ENCODE assay signal across 2 cellular contexts in the genomic region with DNA sequence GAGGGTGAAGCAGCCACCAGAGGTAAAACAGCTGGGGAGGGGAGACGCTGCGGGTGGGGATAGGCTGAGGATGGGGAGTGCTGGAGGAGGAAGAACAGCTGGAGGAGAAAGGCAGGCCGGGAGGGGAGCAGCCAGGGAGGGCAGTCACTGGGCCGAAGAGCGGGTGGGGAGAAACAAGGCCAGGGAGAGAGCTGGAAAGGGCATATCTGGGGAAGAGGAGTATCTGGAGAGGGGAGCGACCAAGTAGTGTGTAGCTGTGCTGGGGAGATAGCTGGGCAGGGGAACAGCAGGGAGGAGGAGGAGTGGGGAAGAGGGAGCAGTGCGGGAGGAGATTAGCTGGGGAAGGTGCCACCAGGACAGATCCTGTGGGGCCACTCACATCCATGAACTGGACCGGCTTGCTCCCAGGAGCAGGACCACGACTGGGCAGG.
A peak's percentile ranks its signal among the peaks of the same experiment; 100 is the strongest.
TF ChIP-seq lines count a peak whose summit lies in the region.

No MANE protein-coding gene starts in this region.

TF ChIP-seq in IMR-90, 13 proteins besides CTCF, POLR2A, EP300 and RAD21:
- TF ChIP-seq NFE2L2 (IDR thresholded peaks at IDR 0.05; ENCODE audit: low read depth, low read length) = no peak
- no peak for TF ChIP-seq CHD1 (IDR thresholded peaks at IDR 0.05; ENCODE audit: low read depth, low read length)
- TF ChIP-seq RFX5 (IDR thresholded peaks at IDR 0.05; ENCODE audit: low read depth, low read length) = no peak
- no peak for TF ChIP-seq RCOR1 (IDR thresholded peaks at IDR 0.05; ENCODE audit: insufficient replicate concordance, low read length)
- no peak for TF ChIP-seq MXI1 (IDR thresholded peaks at IDR 0.05; ENCODE audit: borderline replicate concordance, low read depth, low read length)
- no peak for TF ChIP-seq SMC3 (IDR thresholded peaks at IDR 0.05; ENCODE audit: low read depth, low read length)
- no peak for TF ChIP-seq FOS (IDR thresholded peaks at IDR 0.05; ENCODE audit: low read depth, low read length)
- no peak for TF ChIP-seq MAFK (IDR thresholded peaks at IDR 0.05; ENCODE audit: low read depth, low read length)
- TF ChIP-seq BHLHE40 (IDR thresholded peaks at IDR 0.05; ENCODE audit: low read depth, low read length) = no peak
- TF ChIP-seq ELK1 (IDR thresholded peaks at IDR 0.05; ENCODE audit: borderline replicate concordance, low read depth, low read length) = no peak
- no peak for TF ChIP-seq CEBPB (IDR thresholded peaks at IDR 0.05; ENCODE audit: low read depth, low read length)
- no peak for TF ChIP-seq MAZ (IDR thresholded peaks at IDR 0.05; ENCODE audit: borderline replicate concordance, low read depth, low read length)
- TF ChIP-seq USF2 (IDR thresholded peaks at IDR 0.05; ENCODE audit: low read depth, low read length) = no peak

TF ChIP-seq in K562, 482 proteins besides CTCF, POLR2A, EP300 and RAD21 (continues in another document):
- peak; percentile 80 for TF ChIP-seq NCOR1 (IDR thresholded peaks at IDR 0.05)
- no peak for TF ChIP-seq FOXO4 (CRISPR knock-in tag; IDR thresholded peaks at IDR 0.05)
- TF ChIP-seq PRDM10 (IDR thresholded peaks at IDR 0.05; ENCODE audit: partially characterized antibody) = peak; percentile 54
- no peak for TF ChIP-seq FOXK2 (conservative IDR thresholded peaks at IDR 0.05 in 1 of 2, IDR thresholded peaks at IDR 0.05 in 1 of 2; ENCODE audit: low read depth in 2 of 2)
- TF ChIP-seq YY1 (IDR thresholded peaks at IDR 0.05; ENCODE audit: borderline replicate concordance in 1 of 3, control insufficient read depth in 1 of 3, extremely low read depth in 1 of 3, insufficient read depth in 3 of 3, insufficient read length in 1 of 3, insufficient replicate concordance in 2 of 3, low read depth in 1 of 3, low read length in 2 of 3) = no peak
- no peak for TF ChIP-seq ZNF583 (CRISPR knock-in tag; IDR thresholded peaks at IDR 0.05)
- TF ChIP-seq KAT2B (IDR thresholded peaks at IDR 0.05; ENCODE audit: low read depth, low read length) = no peak
- no peak for TF ChIP-seq PML (IDR thresholded peaks at IDR 0.05; ENCODE audit: low read length)
- TF ChIP-seq SMARCA4 (IDR thresholded peaks at IDR 0.05) = peak; percentile 48; the same call in 1 of the 2 replicates
- TF ChIP-seq NR4A1 (CRISPR knock-in tag; IDR thresholded peaks at IDR 0.05) = no peak
- TF ChIP-seq NR4A1 (tag; IDR thresholded peaks at IDR 0.05) = no peak
- TF ChIP-seq GTF2F1 (IDR thresholded peaks at IDR 0.05; ENCODE audit: low read depth, low read length) = no peak
- no peak for TF ChIP-seq SIRT6 (IDR thresholded peaks at IDR 0.05; ENCODE audit: low read depth, low read length)
- no peak for TF ChIP-seq ZNF197 (CRISPR knock-in tag; IDR thresholded peaks at IDR 0.05; ENCODE audit: low read depth)
- TF ChIP-seq GTF2A2 (tag; IDR thresholded peaks at IDR 0.05) = no peak
- no peak for TF ChIP-seq CBX8 (IDR thresholded peaks at IDR 0.05; ENCODE audit: borderline replicate concordance, extremely low read depth, low read depth, low read length, poor library complexity, severe bottlenecking)
- no peak for TF ChIP-seq GMEB1 (CRISPR knock-in tag; IDR thresholded peaks at IDR 0.05)
- TF ChIP-seq, protein P1, sequence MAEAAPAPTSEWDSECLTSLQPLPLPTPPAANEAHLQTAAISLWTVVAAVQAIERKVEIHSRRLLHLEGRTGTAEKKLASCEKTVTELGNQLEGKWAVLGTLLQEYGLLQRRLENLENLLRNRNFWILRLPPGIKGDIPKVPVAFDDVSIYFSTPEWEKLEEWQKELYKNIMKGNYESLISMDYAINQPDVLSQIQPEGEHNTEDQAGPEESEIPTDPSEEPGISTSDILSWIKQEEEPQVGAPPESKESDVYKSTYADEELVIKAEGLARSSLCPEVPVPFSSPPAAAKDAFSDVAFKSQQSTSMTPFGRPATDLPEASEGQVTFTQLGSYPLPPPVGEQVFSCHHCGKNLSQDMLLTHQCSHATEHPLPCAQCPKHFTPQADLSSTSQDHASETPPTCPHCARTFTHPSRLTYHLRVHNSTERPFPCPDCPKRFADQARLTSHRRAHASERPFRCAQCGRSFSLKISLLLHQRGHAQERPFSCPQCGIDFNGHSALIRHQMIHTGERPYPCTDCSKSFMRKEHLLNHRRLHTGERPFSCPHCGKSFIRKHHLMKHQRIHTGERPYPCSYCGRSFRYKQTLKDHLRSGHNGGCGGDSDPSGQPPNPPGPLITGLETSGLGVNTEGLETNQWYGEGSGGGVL (CRISPR knock-in tag; IDR thresholded peaks at IDR 0.05) = no peak
- TF ChIP-seq ZNF589 (CRISPR knock-in tag; IDR thresholded peaks at IDR 0.05; ENCODE audit: low read depth) = no peak
- TF ChIP-seq TEAD4 (IDR thresholded peaks at IDR 0.05; ENCODE audit: low read length) = peak; percentile 50; the same call in 1 of the 2 replicates
- no peak for TF ChIP-seq TEAD4 (CRISPR knock-in tag; IDR thresholded peaks at IDR 0.05; ENCODE audit: borderline replicate concordance)
- no peak for TF ChIP-seq ZSCAN29 (IDR thresholded peaks at IDR 0.05)
- TF ChIP-seq, protein P2, sequence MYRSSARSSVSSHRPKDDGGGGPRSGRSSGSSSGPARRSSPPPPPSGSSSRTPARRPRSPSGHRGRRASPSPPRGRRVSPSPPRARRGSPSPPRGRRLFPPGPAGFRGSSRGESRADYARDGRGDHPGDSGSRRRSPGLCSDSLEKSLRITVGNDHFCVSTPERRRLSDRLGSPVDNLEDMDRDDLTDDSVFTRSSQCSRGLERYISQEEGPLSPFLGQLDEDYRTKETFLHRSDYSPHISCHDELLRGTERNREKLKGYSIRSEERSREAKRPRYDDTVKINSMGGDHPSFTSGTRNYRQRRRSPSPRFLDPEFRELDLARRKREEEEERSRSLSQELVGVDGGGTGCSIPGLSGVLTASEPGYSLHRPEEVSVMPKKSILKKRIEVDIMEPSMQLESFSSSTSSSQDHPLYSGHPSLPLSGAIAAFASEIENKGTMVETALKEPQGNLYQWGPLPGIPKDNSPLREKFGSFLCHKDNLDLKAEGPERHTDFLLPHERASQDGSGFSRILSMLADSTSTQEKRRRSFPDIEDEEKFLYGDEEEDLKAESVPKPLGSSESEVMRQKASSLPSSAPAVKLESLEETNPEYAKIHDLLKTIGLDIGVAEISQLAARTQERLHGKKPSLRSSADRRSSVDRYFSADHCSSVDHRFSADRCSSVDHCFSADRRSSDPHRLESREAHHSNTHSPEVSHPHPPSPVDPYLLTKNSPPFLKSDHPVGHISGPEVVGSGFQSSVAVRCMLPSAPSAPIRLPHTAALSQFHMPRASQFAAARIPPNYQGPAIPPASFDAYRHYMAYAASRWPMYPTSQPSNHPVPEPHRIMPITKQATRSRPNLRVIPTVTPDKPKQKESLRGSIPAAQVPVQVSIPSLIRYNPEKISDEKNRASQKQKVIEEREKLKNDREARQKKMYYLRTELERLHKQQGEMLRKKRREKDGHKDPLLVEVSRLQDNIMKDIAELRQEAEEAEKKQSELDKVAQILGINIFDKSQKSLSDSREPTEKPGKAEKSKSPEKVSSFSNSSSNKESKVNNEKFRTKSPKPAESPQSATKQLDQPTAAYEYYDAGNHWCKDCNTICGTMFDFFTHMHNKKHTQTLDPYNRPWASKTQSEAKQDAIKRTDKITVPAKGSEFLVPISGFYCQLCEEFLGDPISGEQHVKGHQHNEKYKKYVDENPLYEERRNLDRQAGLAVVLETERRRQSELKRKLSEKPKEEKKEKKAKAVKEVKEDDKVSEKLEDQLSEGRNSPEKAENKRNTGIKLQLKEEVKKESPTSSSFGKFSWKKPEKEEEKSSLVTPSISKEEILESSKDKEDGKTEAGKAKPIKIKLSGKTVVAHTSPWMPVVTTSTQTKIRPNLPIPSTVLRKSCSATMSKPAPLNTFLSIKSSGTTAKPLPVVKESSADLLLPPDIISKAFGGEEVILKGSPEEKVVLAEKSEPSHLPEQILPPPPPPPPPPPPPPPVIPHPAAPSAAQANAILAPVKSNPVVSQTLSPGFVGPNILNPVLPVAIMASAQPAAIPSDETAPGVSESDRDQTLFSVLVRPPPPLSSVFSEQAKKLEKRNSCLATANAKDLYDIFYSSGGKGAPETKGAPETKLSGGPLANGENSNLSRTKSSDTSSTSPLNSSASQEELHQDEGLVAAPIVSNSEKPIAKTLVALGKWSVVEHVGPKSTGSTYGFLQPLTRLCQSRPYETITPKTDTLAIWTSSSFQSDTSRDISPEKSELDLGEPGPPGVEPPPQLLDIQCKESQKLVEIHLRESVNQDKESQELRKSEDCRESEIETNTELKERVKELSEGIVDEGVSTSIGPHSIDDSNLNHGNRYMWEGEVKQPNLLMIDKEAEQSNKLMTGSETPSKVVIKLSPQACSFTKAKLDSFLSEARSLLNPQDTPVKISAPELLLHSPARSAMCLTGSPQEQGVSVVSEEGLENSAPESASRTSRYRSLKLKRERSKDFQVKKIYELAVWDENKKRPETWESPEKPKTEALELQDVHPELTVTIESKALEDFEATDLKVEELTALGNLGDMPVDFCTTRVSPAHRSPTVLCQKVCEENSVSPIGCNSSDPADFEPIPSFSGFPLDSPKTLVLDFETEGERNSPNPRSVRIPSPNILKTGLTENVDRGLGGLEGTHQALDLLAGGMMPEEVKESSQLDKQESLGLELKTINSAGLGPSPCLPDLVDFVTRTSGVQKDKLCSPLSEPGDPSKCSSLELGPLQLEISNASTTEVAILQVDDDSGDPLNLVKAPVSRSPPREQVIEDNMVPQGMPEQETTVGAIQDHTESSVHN (IDR thresholded peaks at IDR 0.05; ENCODE audit: borderline replicate concordance in 1 of 2, low read depth in 1 of 2) = no peak
- TF ChIP-seq E2F6 (IDR thresholded peaks at IDR 0.05; ENCODE audit: borderline replicate concordance in 1 of 2, extremely low read depth in 1 of 2, insufficient read depth in 1 of 2, insufficient read length in 1 of 2, low read depth in 1 of 2, low read length in 1 of 2, poor library complexity in 1 of 2, severe bottlenecking in 1 of 2) = no peak
- TF ChIP-seq, protein P3, sequence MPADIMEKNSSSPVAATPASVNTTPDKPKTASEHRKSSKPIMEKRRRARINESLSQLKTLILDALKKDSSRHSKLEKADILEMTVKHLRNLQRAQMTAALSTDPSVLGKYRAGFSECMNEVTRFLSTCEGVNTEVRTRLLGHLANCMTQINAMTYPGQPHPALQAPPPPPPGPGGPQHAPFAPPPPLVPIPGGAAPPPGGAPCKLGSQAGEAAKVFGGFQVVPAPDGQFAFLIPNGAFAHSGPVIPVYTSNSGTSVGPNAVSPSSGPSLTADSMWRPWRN (IDR thresholded peaks at IDR 0.05; ENCODE audit: low read depth) = no peak
- peak; percentile 68; the same call in 1 of the 2 replicates for TF ChIP-seq DPF2 (IDR thresholded peaks at IDR 0.05)
- TF ChIP-seq CBFA2T2 (conservative IDR thresholded peaks at IDR 0.05) = peak; percentile 84
- no peak for TF ChIP-seq ZNF57 (CRISPR knock-in tag; IDR thresholded peaks at IDR 0.05)
- peak; percentile 70 for TF ChIP-seq TAL1 (IDR thresholded peaks at IDR 0.05)
- no peak for TF ChIP-seq SMAD4 (CRISPR knock-in tag; conservative IDR thresholded peaks at IDR 0.05)
- TF ChIP-seq ZNF274 (IDR thresholded peaks at IDR 0.05; ENCODE audit: borderline replicate concordance, low read depth, low read length) = no peak
- TF ChIP-seq ZNF263 (CRISPR knock-in tag; IDR thresholded peaks at IDR 0.05; ENCODE audit: borderline replicate concordance) = peak; percentile 98
- no peak for TF ChIP-seq NR2C2 (CRISPR knock-in tag; IDR thresholded peaks at IDR 0.05)
- no peak for TF ChIP-seq NR2C2 (tag; IDR thresholded peaks at IDR 0.05)
